ENCODE assay signal across 8 cellular contexts in genomic region chr6:150599199-150600002, GRCh38. TPM values are rescaled to one million over a fixed set of nuclear protein-coding genes. Genes with fewer than 3 reads are reported as not detected.
DNase-seq lines count a peak whose midpoint lies in the region; ATAC-seq and TF ChIP-seq lines count a peak whose summit lies in the region.

TSS of gene PLEKHG1 (plus strand) at chr6:150599885. CDS start at chr6:150733682, 133,797 bp downstream.

- POLR2A ChIA-PET in OCI-LY7 (lab: Charles Lee), result interaction anchor here (0.6 to 4.2 kb wide), 17 partner anchors 11 to 184 kb away, joined by 3 to 23 read pairs (median 4); no protein-coding TSS in a partner anchor

- peak within 1 kb of the TSS; percentile 80 for H3K4me3 Mint-ChIP-seq in activated T-helper 2 cell treated with anti-CD3 and anti-CD28 coated beads, Interferon-gamma antibody, Interleukin-2, Interleukin-4, amounts not matched to agents 10 μg/mL and 5 μg/mL and 100 μg/mL, durations not matched to agents 14 hours and 24 hours and 36 hours (ENCODE audit: low read depth)
- peak within 1 kb of the TSS; percentile 77 for H3K4me3 Mint-ChIP-seq in natural killer cell treated with Interleukin-12 subunit alpha and Interleukin-12 subunit beta and Interleukin-15 and Interleukin-18, amount 100 ng/mL, for 72 hours

- H3K27ac ChIP-seq in OCI-LY7 (ENCODE audit: low read depth, low read length, poor library complexity, severe bottlenecking), result peak within 1 kb of the TSS; percentile 69
- peak within 1 kb of the TSS; percentile 39 for H3K27ac ChIP-seq in temporal lobe (ENCODE audit: low read depth, low read length)

- H3K4me2 ChIP-seq in OCI-LY7 (ENCODE audit: low read length), result peak within 1 kb of the TSS; percentile 74

- H3K4me3 ChIP-seq in OCI-LY7 (ENCODE audit: low read depth, low read length, poor library complexity, severe bottlenecking), result peak within 1 kb of the TSS; percentile 78

- H4K20me1 ChIP-seq in OCI-LY7 (ENCODE audit: insufficient read depth, low read length), result no peaks in the 10 kb centered on the region

- H3K4me1 ChIP-seq in OCI-LY7 (ENCODE audit: insufficient read depth, low read length, poor library complexity, severe bottlenecking), result peaks cover 49% of the 10 kb centered on the region

- H3K36me3 ChIP-seq in OCI-LY7 (ENCODE audit: insufficient read depth, low read length), result no peaks in the 10 kb centered on the region

- peak; percentile 58 for DNase-seq in AG08395 (ENCODE audit: low spot score)
- peak; percentile 89 for DNase-seq in OCI-LY7 (ENCODE audit: low spot score)
- peak; percentile 41 for DNase-seq in activated T-helper 2 cell treated with anti-CD3 and anti-CD28 coated beads, Interferon-gamma antibody, Interleukin-2, Interleukin-4, amounts not matched to agents 10 μg/mL and 5 μg/mL and 100 μg/mL, durations not matched to agents 14 hours and 24 hours and 36 hours (ENCODE audit: low spot score)
- peak; percentile 12 for DNase-seq in fibroblast of the conjunctiva (ENCODE audit: low read depth)
- no peak for DNase-seq in natural killer cell treated with Interleukin-12 subunit alpha and Interleukin-12 subunit beta and Interleukin-15 and Interleukin-18, amount 100 ng/mL, for 72 hours (ENCODE audit: low spot score)

- H3K9me3 ChIP-seq in OCI-LY7 (ENCODE audit: low read length), result no peaks in the 10 kb centered on the region

- peaks cover 69% of the 10 kb centered on the region for H3K27me3 Mint-ChIP-seq in activated T-helper 2 cell treated with anti-CD3 and anti-CD28 coated beads, Interferon-gamma antibody, Interleukin-2, Interleukin-4, amounts not matched to agents 10 μg/mL and 5 μg/mL and 100 μg/mL, durations not matched to agents 14 hours and 24 hours and 36 hours (ENCODE audit: low read depth)
- H3K27me3 Mint-ChIP-seq in natural killer cell treated with Interleukin-12 subunit alpha and Interleukin-12 subunit beta and Interleukin-15 and Interleukin-18, amount 100 ng/mL, for 72 hours, result peaks cover 46 to 55% of the 10 kb centered on the region in 2 donors

- H3K4me1 Mint-ChIP-seq in activated T-helper 2 cell treated with anti-CD3 and anti-CD28 coated beads, Interferon-gamma antibody, Interleukin-2, Interleukin-4, amounts not matched to agents 10 μg/mL and 5 μg/mL and 100 μg/mL, durations not matched to agents 14 hours and 24 hours and 36 hours (ENCODE audit: low read depth), result peaks cover 14% of the 10 kb centered on the region
- H3K4me1 Mint-ChIP-seq in natural killer cell treated with Interleukin-12 subunit alpha and Interleukin-12 subunit beta and Interleukin-15 and Interleukin-18, amount 100 ng/mL, for 72 hours (ENCODE audit: low read depth in 2 of 2), result peaks cover 12 to 15% of the 10 kb centered on the region in 2 donors

- intact Hi-C loops in OCI-LY7 (cut with micrococcal nuclease; ENCODE audit: unreplicated experiment), result loop anchor here (1.0 to 10.0 kb wide), 9 partner anchors 24 to 515 kb away; partner anchors contain the start of gene MTHFD1L
- intact Hi-C loops in activated T-helper 2 cell treated with anti-CD3 and anti-CD28 coated beads, Interferon-gamma antibody, Interleukin-2, Interleukin-4, amounts not matched to agents 10 μg/mL and 5 μg/mL and 100 μg/mL, durations not matched to agents 14 hours and 24 hours and 36 hours (cut with micrococcal nuclease), result loop anchor here (5.0 kb wide), 1 partner anchor 182 kb away; no protein-coding TSS in a partner anchor

- peak within 1 kb of the TSS; percentile 57 for H2AFZ ChIP-seq in OCI-LY7 (ENCODE audit: low read length)

- no peak for TF ChIP-seq CTCF in OCI-LY7 (conservative IDR thresholded peaks at IDR 0.05; ENCODE audit: low read length)

- H3K36me3 Mint-ChIP-seq in activated T-helper 2 cell treated with anti-CD3 and anti-CD28 coated beads, Interferon-gamma antibody, Interleukin-2, Interleukin-4, amounts not matched to agents 10 μg/mL and 5 μg/mL and 100 μg/mL, durations not matched to agents 14 hours and 24 hours and 36 hours (ENCODE audit: low read depth), result no peaks in the 10 kb centered on the region
- no peaks in the 10 kb centered on the region for H3K36me3 Mint-ChIP-seq in natural killer cell treated with Interleukin-12 subunit alpha and Interleukin-12 subunit beta and Interleukin-15 and Interleukin-18, amount 100 ng/mL, for 72 hours

- CTCF ChIA-PET in OCI-LY7 (lab: Charles Lee; ENCODE audit: unreplicated experiment), result interaction anchor here (0.5 to 2.0 kb wide), 7 partner anchors 16 to 221 kb away, joined by 3 to 11 read pairs (median 4); no protein-coding TSS in a partner anchor

- BruUV-seq in OCI-LY7 (replicated peaks; lab: Mats Ljungman, UMichigan), result TSS peak; percentile 90

- no peaks in the 10 kb centered on the region for H3K9me3 Mint-ChIP-seq in activated T-helper 2 cell treated with anti-CD3 and anti-CD28 coated beads, Interferon-gamma antibody, Interleukin-2, Interleukin-4, amounts not matched to agents 10 μg/mL and 5 μg/mL and 100 μg/mL, durations not matched to agents 14 hours and 24 hours and 36 hours
- no peaks in the 10 kb centered on the region for H3K9me3 Mint-ChIP-seq in natural killer cell treated with Interleukin-12 subunit alpha and Interleukin-12 subunit beta and Interleukin-15 and Interleukin-18, amount 100 ng/mL, for 72 hours

- ATAC-seq in GM18907 (IDR thresholded peaks at IDR 0.05; ENCODE audit: unreplicated experiment) (peak; percentile 70), HG03103 (IDR thresholded peaks at IDR 0.05; ENCODE audit: low read depth, unreplicated experiment) (peak; percentile 85)
- peak; percentile 84 to 88 for ATAC-seq in natural killer cell treated with Interleukin-12 subunit alpha and Interleukin-12 subunit beta and Interleukin-15 and Interleukin-18, amount 100 ng/mL, for 72 hours

- peak within 1 kb of the TSS; percentile 64 for H3K27ac Mint-ChIP-seq in activated T-helper 2 cell treated with anti-CD3 and anti-CD28 coated beads, Interferon-gamma antibody, Interleukin-2, Interleukin-4, amounts not matched to agents 10 μg/mL and 5 μg/mL and 100 μg/mL, durations not matched to agents 14 hours and 24 hours and 36 hours
- H3K27ac Mint-ChIP-seq in natural killer cell treated with Interleukin-12 subunit alpha and Interleukin-12 subunit beta and Interleukin-15 and Interleukin-18, amount 100 ng/mL, for 72 hours, result no peak within 1 kb of the TSS

- no peaks in the 10 kb centered on the region for H3K79me2 ChIP-seq in OCI-LY7 (ENCODE audit: insufficient read depth, low read depth, low read length)

- H3K9me2 ChIP-seq in OCI-LY7 (ENCODE audit: insufficient read depth, low read length), result no peaks in the 10 kb centered on the region

RNA-seq across cellular contexts. Expression of gene PLEKHG1, which starts in this region (rescaled TPM):
- 13.1 and 19.6 TPM in 2 replicates for total RNA-seq in OCI-LY7 (2014; rRNA removed; shearing (Covaris generic))
- total RNA-seq in OCI-LY7 (2022) (17.9 and 26.3 TPM in 2 replicates), temporal lobe (11.8 TPM)
- total RNA-seq in activated T-helper 2 cell treated with anti-CD3 and anti-CD28 coated beads, Interferon-gamma antibody, Interleukin-2, Interleukin-4, amounts not matched to agents 10 μg/mL and 5 μg/mL and 100 μg/mL, durations not matched to agents 14 hours and 24 hours and 36 hours, result 1.6 and 1.8 TPM in 2 replicates
- total RNA-seq in natural killer cell treated with Interleukin-12 subunit alpha and Interleukin-12 subunit beta and Interleukin-15 and Interleukin-18, amount 100 ng/mL, for 72 hours, result 1 to 10 TPM in 1 of 2 donors, under 1 TPM in 1; 0.29 to 3.3 TPM
